Comparison of ENCODE assay signal across 1 cellular context in the genomic region with DNA sequence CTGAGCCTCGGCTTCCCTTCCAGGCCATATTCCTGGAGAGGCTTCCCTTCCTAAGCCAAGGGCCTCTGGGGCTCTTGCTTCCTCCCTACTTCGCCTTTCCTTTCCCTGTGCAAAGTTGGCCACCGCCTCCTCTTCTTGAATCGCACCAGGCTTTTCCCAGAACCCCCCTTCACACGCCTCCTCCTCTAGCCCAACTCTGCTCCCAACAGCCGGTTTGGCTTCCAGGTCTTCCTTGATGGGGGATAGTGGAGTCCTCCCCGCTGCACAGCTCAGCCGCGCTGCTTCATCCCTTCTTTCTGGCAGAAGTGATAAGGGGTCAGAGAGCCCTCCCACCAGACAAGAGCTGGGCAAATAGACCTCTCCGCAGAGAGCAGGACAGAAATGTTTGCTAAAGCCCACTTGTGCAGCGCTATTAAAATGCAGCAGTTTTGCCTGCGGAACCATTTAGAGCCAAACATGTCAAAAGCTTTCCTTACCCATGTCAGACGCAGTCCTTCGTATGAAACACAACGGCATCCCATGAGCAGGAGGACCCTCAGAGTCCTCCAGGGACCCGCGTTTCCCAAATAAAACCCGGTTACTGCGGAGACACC.
TF ChIP-seq lines count a peak whose summit lies in the region.

No MANE protein-coding gene starts in this region.

TF ChIP-seq in K562, 482 proteins besides CTCF, POLR2A, EP300 and RAD21:
- TF ChIP-seq TOE1 (IDR thresholded peaks at IDR 0.05; ENCODE audit: borderline replicate concordance) (no peak), TOE1 (CRISPR knock-in tag; IDR thresholded peaks at IDR 0.05; ENCODE audit: borderline replicate concordance, low read depth) (no peak), ZNF140 (CRISPR knock-in tag; IDR thresholded peaks at IDR 0.05) (no peak), ZNF408 (CRISPR knock-in tag; IDR thresholded peaks at IDR 0.05; ENCODE audit: low read depth) (no peak), CBFA2T3 (IDR thresholded peaks at IDR 0.05) (no peak), FOXJ2 (tag; IDR thresholded peaks at IDR 0.05) (no peak)
